8 cellular contexts compared by ENCODE assay signal in genomic region chr7:35694784-35695627, GRCh38. TPM values are rescaled to one million over a fixed set of nuclear protein-coding genes. Genes with fewer than 3 reads are reported as not detected.
A peak's percentile ranks its signal among the peaks of the same experiment; 100 is the strongest.
DNase-seq lines count a peak whose midpoint lies in the region; ATAC-seq lines count a peak whose summit lies in the region.

HERPUD2 (minus strand) TSS chr7:35695135; CDS start chr7:35694330, 805 bp downstream.

- no peaks in the 10 kb centered on the region for H3K27me3 Mint-ChIP-seq in effector memory CD8-positive, alpha-beta T cell
- no peaks in the 10 kb centered on the region for H3K27me3 Mint-ChIP-seq in memory B cell

- peak; percentile 97 for DNase-seq in Caki2 (ENCODE audit: low read depth)
- peak in 74 of 76 experiments; percentile 41 to 94 (median 82) for DNase-seq in HUDEP-2 (lab: John Stamatoyannopoulos, UW; ENCODE audit: unreplicated experiment in 76 of 76)
- peak; percentile 89 for DNase-seq in NOMO-1 treated with dmso at 0.1 percent for 144 hours (lab: John Stamatoyannopoulos, UW; ENCODE audit: unreplicated experiment)
- DNase-seq in activated CD8-positive, alpha-beta memory T cell treated with anti-CD3 and anti-CD28 coated beads for 48 hours (ENCODE audit: low read depth in 2 of 3, low spot score in 2 of 3): peak; percentile 73 to 77 (median 77)
- peak; percentile 89 to 91 (median 90) for DNase-seq in effector memory CD8-positive, alpha-beta T cell
- DNase-seq in memory B cell (ENCODE audit: low spot score in 2 of 2): peak; percentile 88 to 90
- DNase-seq in stimulated activated CD8-positive, alpha-beta memory T cell treated with anti-CD3 and anti-CD28 coated beads, Interleukin-12 subunit alpha, Interleukin-12 subunit beta, amount 100 ng/mL, for 1 hour (ENCODE audit: low read depth): peak; percentile 83

- peak; percentile 92 for ATAC-seq in GM21390 (IDR thresholded peaks at IDR 0.05; ENCODE audit: unreplicated experiment)
- peak; percentile 84 for ATAC-seq in effector memory CD8-positive, alpha-beta T cell (replicated peaks)
- peak; percentile 92 for ATAC-seq in memory B cell (ENCODE audit: low read depth)

- peak within 1 kb of the TSS; percentile 92 to 97 for H3K4me3 Mint-ChIP-seq in effector memory CD8-positive, alpha-beta T cell
- H3K4me3 Mint-ChIP-seq in memory B cell: peak within 1 kb of the TSS; percentile 96

- peaks cover 47 to 61% of the 10 kb centered on the region in 2 donors for H3K4me1 Mint-ChIP-seq in effector memory CD8-positive, alpha-beta T cell (ENCODE audit: low read depth in 2 of 2)
- H3K4me1 Mint-ChIP-seq in memory B cell: peaks cover 40% of the 10 kb centered on the region

- in situ Hi-C loops in Caki2 (cut with HindIII; ENCODE audit: low pct_unique_long_range_greater_than_20kb, low sequenced_read_pairs): no loop called here

- H3K36me3 Mint-ChIP-seq in effector memory CD8-positive, alpha-beta T cell (ENCODE audit: insufficient read depth): peaks cover 44% of the 10 kb centered on the region
- H3K36me3 Mint-ChIP-seq in memory B cell: peaks cover 5% of the 10 kb centered on the region

- peak within 1 kb of the TSS; percentile 99 for H3K27ac Mint-ChIP-seq in effector memory CD8-positive, alpha-beta T cell
- H3K27ac Mint-ChIP-seq in memory B cell: peak within 1 kb of the TSS; percentile 95

- H3K9me3 Mint-ChIP-seq in effector memory CD8-positive, alpha-beta T cell: no peaks in the 10 kb centered on the region
- H3K9me3 Mint-ChIP-seq in memory B cell: no peaks in the 10 kb centered on the region

RNA-seq across cellular contexts. Expression of gene HERPUD2, which starts in this region (rescaled TPM):
- total RNA-seq in Caki2 (2014; rRNA removed; shearing (Covaris generic); ENCODE audit: low replicate concordance): 10.0 and 46.8 TPM in 2 replicates

Comparison
In these comparisons a context has a peak if more than half of its experiments do, and no peak if none do; other contexts are left out.
1. Peak in every context shown above with its lines: DNase-seq and ATAC-seq.